Comparison of ENCODE assay signal across 8 cellular contexts in the genomic region with DNA sequence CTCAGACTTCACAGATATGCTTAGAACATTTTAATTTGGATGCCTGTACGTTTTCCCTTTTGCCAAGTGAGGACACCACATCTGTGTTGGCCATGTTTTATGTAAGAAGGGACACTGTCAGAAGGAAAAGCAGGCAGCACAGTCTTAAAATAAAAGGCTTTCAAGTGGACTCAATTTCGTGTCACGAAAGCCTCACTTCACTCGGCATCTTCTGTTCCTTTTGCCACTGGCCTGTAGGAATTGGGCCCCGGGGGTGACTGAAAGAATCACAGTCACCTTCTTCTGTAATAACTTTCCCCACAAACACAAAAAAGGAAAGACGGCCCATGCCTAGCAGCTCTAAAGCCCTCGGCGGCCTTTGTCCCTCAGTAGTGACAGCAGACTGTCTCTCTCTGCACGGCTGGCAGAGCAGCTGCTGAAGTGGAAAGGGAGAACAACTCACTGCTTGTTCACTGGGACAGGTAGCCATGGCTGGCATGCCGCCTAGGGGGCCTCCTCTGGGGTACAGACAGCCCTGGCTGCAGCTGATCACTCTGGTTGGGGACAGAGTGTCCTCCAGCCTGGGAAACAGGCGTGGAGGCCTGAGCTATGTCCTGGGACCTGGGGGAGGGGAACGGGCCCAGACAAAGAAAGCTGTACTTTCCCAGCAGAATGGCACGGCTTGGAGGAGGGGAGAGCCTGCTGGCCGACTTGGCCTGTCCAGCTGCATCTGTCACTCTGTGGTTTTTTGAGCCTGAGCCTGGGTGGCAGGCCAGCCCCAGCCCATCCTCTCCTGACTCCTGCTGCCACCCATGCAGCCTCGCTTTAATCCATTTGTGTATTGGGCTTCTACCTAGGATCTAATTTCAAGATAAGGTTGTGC. TPM values are rescaled to one million over a fixed set of nuclear protein-coding genes. Genes with fewer than 3 reads are reported as not detected.
DNase-seq lines count a peak whose midpoint lies in the region; ATAC-seq and TF ChIP-seq lines count a peak whose summit lies in the region.

No MANE protein-coding gene starts in this region.

- H3K27me3 Mint-ChIP-seq in immature natural killer cell (ENCODE audit: low read depth in 3 of 3) = peaks cover 3 to 9% (median 4%) of the 10 kb centered on the region in 3 donors

- H3K4me3 Mint-ChIP-seq in immature natural killer cell = peak overlapping the region; percentile 52 to 91 (median 65)

- peak overlapping the region in 5 of 6 donors; percentile 55 to 93 (median 70) for H3K27ac Mint-ChIP-seq in immature natural killer cell

- peaks cover 0 to 2% (median 0%) of the 10 kb centered on the region in 3 donors for H3K36me3 ChIP-seq in skeletal muscle tissue (ENCODE audit: control insufficient read depth in 3 of 3, insufficient read depth in 3 of 3, low read length in 3 of 3)

- H3K4me1 ChIP-seq in skeletal muscle tissue (ENCODE audit: control insufficient read depth in 3 of 3, insufficient read depth in 3 of 3, low read length in 3 of 3) = peaks cover 88 to 95% (median 88%) of the 10 kb centered on the region in 3 donors

- peak overlapping the region; percentile 40 for H3K27ac ChIP-seq in VCaP
- peak overlapping the region; percentile 88 for H3K27ac ChIP-seq in skeletal muscle tissue (ENCODE audit: low read depth, low read length)

- peak overlapping the region; percentile 13 to 67 (median 31) for H3K4me3 ChIP-seq in skeletal muscle tissue (ENCODE audit: low read length in 3 of 3)

- DNase-seq in immature natural killer cell (no peak), SIG-M5 (lab: John Stamatoyannopoulos, UW) (no peak), DMS114 treated with DMSO at 0.1 percent for 48 hours (lab: John Stamatoyannopoulos, UW; ENCODE audit: unreplicated experiment) (no peak), SHP77 treated with DMSO at 0.1 percent for 48 hours (lab: John Stamatoyannopoulos, UW) (no peak)

- H3K27me3 ChIP-seq in skeletal muscle tissue (ENCODE audit: control insufficient read depth in 3 of 3, insufficient read depth in 3 of 3, low read length in 3 of 3) = no peaks in the 10 kb centered on the region

- no peak for TF ChIP-seq CTCF in VCaP (conservative IDR thresholded peaks at IDR 0.05)

- H3K9me3 Mint-ChIP-seq in immature natural killer cell = no peaks in the 10 kb centered on the region

- no peaks in the 10 kb centered on the region for H3K9me3 ChIP-seq in skeletal muscle tissue (ENCODE audit: control insufficient read depth in 3 of 3, low read length in 3 of 3)

- peak; percentile 31 for ATAC-seq in GM18861 (IDR thresholded peaks at IDR 0.05; ENCODE audit: unreplicated experiment)
- ATAC-seq in activated CD4-positive, CD25-positive, alpha-beta regulatory T cell treated with anti-CD3 and anti-CD28 coated beads, Interleukin-2, amount 50 U/mL, for 24 hours = no peak

- H3K36me3 Mint-ChIP-seq in immature natural killer cell = peaks cover 4 to 13% (median 9%) of the 10 kb centered on the region in 3 donors

- peaks cover 91 to 92% of the 10 kb centered on the region in 2 donors for H3K4me1 Mint-ChIP-seq in immature natural killer cell

- peak overlapping the region; percentile 68 to 82 (median 69) for H3K9ac ChIP-seq in skeletal muscle tissue (ENCODE audit: low read depth in 1 of 3, low read length in 3 of 3)

RNA-seq across cellular contexts. Expression of a gene that starts 4.4 kb away (rescaled TPM):
- 10 to 100 TPM; 36.7 to 45.6 (median 38.0) TPM for polyA plus RNA-seq in immature natural killer cell
- 21.4 TPM for total RNA-seq in skeletal muscle tissue

RNA-seq across cellular contexts. Expression of a gene that starts 14.6 kb away (rescaled TPM):
- polyA plus RNA-seq in immature natural killer cell = not detected
- total RNA-seq in skeletal muscle tissue = 12.5 TPM

RNA-seq across cellular contexts. Expression of a gene that starts 36.7 kb away (rescaled TPM):
- 10 to 100 TPM; 53.4 to 73.5 (median 58.8) TPM for polyA plus RNA-seq in immature natural killer cell
- total RNA-seq in skeletal muscle tissue = 25.6 TPM

RNA-seq across cellular contexts. Expression of a gene that starts 52.9 kb away (rescaled TPM):
- not detected for polyA plus RNA-seq in immature natural killer cell
- total RNA-seq in skeletal muscle tissue = under 0.01 TPM
